Comparison of ENCODE assay signal across 1 cellular context in genomic region chr22:37639771-37640590, GRCh38.
TF ChIP-seq lines count a peak whose summit lies in the region.

No MANE protein-coding gene starts in this region.

TF ChIP-seq in IMR-90, 13 proteins besides CTCF, POLR2A, EP300 and RAD21:
- TF ChIP-seq MAFK (IDR thresholded peaks at IDR 0.05; ENCODE audit: low read depth, low read length) (no peak), FOS (IDR thresholded peaks at IDR 0.05; ENCODE audit: low read depth, low read length) (no peak), RCOR1 (IDR thresholded peaks at IDR 0.05; ENCODE audit: insufficient replicate concordance, low read length) (no peak), MAZ (IDR thresholded peaks at IDR 0.05; ENCODE audit: borderline replicate concordance, low read depth, low read length) (no peak; the same call in 1 of the 2 replicates), USF2 (IDR thresholded peaks at IDR 0.05; ENCODE audit: low read depth, low read length) (no peak), NFE2L2 (IDR thresholded peaks at IDR 0.05; ENCODE audit: low read depth, low read length) (no peak), MXI1 (IDR thresholded peaks at IDR 0.05; ENCODE audit: borderline replicate concordance, low read depth, low read length) (no peak)
